ENCODE assay signal across 1 cellular context in the genomic region with DNA sequence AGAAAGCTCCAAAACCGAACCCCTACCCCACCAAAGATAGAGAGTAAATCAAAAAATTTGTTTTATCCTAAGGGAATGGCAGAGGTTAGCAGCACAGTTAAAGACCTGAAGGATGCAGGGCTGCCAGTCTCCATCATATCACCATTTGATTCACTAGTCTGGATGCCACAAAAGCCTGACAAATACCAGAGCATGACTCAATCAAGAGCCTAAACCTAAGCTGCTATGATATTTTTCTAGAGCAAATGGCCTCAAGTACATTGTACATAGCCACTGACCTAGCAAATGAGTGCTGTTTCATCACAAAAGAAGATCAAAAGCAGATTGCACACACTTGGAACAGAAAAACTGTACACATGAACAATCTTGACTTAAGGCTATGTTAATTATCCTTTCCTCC.
TF ChIP-seq lines count a peak whose summit lies in the region.

No MANE protein-coding gene starts in this region.

TF ChIP-seq in SK-N-SH, 30 proteins besides CTCF, POLR2A, EP300 and RAD21 (continued from another document):
- TF ChIP-seq, protein P1, sequence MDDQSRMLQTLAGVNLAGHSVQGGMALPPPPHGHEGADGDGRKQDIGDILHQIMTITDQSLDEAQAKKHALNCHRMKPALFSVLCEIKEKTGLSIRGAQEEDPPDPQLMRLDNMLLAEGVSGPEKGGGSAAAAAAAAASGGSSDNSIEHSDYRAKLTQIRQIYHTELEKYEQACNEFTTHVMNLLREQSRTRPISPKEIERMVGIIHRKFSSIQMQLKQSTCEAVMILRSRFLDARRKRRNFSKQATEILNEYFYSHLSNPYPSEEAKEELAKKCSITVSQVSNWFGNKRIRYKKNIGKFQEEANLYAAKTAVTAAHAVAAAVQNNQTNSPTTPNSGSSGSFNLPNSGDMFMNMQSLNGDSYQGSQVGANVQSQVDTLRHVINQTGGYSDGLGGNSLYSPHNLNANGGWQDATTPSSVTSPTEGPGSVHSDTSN (IDR thresholded peaks at IDR 0.05) = peak; percentile 64
- 0 out of 2 replicates have a peak, but pooled peaks have one; percentile 13 for TF ChIP-seq JUND (IDR thresholded peaks at IDR 0.05)
- 0 out of 2 replicates have a peak, but pooled peaks have one; percentile 30 for TF ChIP-seq FOSL2 (IDR thresholded peaks at IDR 0.05; ENCODE audit: borderline replicate concordance, low read depth)
